In the genomic region with DNA sequence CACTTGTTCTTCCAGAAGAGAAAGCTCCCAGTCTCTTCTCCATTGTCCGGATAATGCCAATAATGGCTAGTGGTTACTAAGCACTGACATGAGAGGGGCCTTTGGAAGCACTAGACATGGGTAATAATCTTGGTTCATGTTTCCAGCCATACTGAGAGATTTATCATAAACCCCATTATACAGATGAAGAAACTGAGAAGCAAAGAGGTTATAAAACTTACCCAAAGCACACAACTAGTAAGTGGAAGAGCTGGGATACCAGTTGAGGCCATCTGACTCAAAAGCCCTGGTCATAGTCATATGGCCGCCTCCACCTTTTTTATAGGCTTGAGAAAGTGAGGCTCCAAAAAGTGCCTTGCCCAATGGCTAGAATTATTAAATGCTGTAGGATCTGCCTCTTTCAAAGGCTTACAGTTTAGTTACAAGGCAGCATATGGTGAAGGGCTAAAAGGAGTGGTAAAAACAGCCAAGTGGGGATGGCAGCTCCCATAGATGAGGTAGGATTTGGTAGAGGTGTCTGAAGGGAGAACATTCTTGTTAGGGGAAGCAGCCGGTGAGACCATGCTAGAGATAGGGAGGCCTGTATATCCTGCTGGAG, we compare ENCODE assay signal across 9 cellular contexts. TPM values are rescaled to one million over a fixed set of nuclear protein-coding genes. Genes with fewer than 3 reads are reported as not detected.
A peak's percentile ranks its signal among the peaks of the same experiment; 100 is the strongest.
DNase-seq lines count a peak whose midpoint lies in the region; FAIRE-seq and TF ChIP-seq lines count a peak whose summit lies in the region.
"Had no signal": no experiment of that assay in that cellular context is flagged by ENCODE, and none has a peak within 500 bp of the region (broad histone marks: within the 10 kb centered on the region; RNA-seq: fewer than 3 reads in every experiment).

No MANE protein-coding gene starts in this region.

- H2BK5ac ChIP-seq in mesendoderm (ENCODE audit: low read length), result no peak overlapping the region

- H2BK15ac ChIP-seq in mesendoderm (replicated peaks; ENCODE audit: low read depth), result no peak overlapping the region

- no peaks in the 10 kb centered on the region for H3K27me3 Mint-ChIP-seq in activated T-cell treated with anti-CD3 and anti-CD28 coated beads, Interleukin-2, amount 50 U/mL, for 24 hours

- H3K4me3 ChIP-seq in mammary epithelial cell (replicated peaks in 1 of 3; ENCODE audit: insufficient read depth in 1 of 3, low read depth in 2 of 3, low read length in 3 of 3) (peak overlapping the region in 1 of 3 experiments; percentile 63), mesendoderm (ENCODE audit: low read length) (no peak overlapping the region), tibial artery (peak overlapping the region; percentile 70 to 82)

- peak overlapping the region; percentile 71 for H3K4me3 Mint-ChIP-seq in activated T-cell treated with anti-CD3 and anti-CD28 coated beads, Interleukin-2, amount 50 U/mL, for 24 hours

- H3K4me2 ChIP-seq in mammary epithelial cell (ENCODE audit: insufficient read depth, low read depth, low read length) (peak overlapping the region; percentile 89), mesendoderm (ENCODE audit: low read length) (peak overlapping the region; percentile 29)

- WGBS in mammary epithelial cell (ENCODE audit: low coverage, missing lambda C conversion rate), result 83% methylated on average over 3 of the region's 3 CpGs
- WGBS in mesendoderm (ENCODE audit: extremely low coverage, insufficient coverage, low lambda C conversion rate), result no CpG with 5 or more reads among the region's 3 CpGs

- in situ Hi-C loops in mammary epithelial cell (cut with MboI; ENCODE audit: low sequenced_read_pairs in 2 of 2), result loop anchor here in 1 of 2 donors (5.0 kb wide), 1 partner anchor 71 kb away; no protein-coding TSS in a partner anchor

- H4K5ac ChIP-seq in mesendoderm (ENCODE audit: low read length), result no peak overlapping the region

- no TSS peak for BruUV-seq in mammary epithelial cell (replicated peaks; lab: Mats Ljungman, UMichigan)

- H3K4me1 Mint-ChIP-seq in activated T-cell treated with anti-CD3 and anti-CD28 coated beads, Interleukin-2, amount 50 U/mL, for 24 hours (ENCODE audit: low read depth), result peaks cover 49% of the 10 kb centered on the region

- H3K79me1 ChIP-seq in mesendoderm (ENCODE audit: low read length), result no peaks in the 10 kb centered on the region

- H3K27ac Mint-ChIP-seq in activated T-cell treated with anti-CD3 and anti-CD28 coated beads, Interleukin-2, amount 50 U/mL, for 24 hours, result peak overlapping the region; percentile 84

- intact Hi-C loops in mammary epithelial cell (cut with micrococcal nuclease), result no loop called here
- intact Hi-C loops in tibial artery (cut with DNase I; ENCODE audit: low total_unique reads), result loop anchor here (5.0 kb wide), 2 partner anchors 71 to 141 kb away; no protein-coding TSS in a partner anchor

- H3K9ac ChIP-seq in mammary epithelial cell (ENCODE audit: insufficient read depth, low read length) (no peak overlapping the region), mesendoderm (ENCODE audit: low read length) (no peak overlapping the region)

- H3K27me3 ChIP-seq in mammary epithelial cell (ENCODE audit: insufficient read depth, low read length) (no peaks in the 10 kb centered on the region), mesendoderm (ENCODE audit: insufficient read depth, low read length, poor library complexity) (peaks cover 7% of the 10 kb centered on the region), tibial artery (no peaks in the 10 kb centered on the region)

- H3K23ac ChIP-seq in mesendoderm (ENCODE audit: low read length), result no peak overlapping the region

- H4K20me1 ChIP-seq in mammary epithelial cell (ENCODE audit: insufficient read depth, low read length), result no peaks in the 10 kb centered on the region

- dilution Hi-C loops in mammary epithelial cell (cut with HindIII; ENCODE audit: low sequenced_read_pairs), result no loop called here

- H3K36me3 ChIP-seq in mammary epithelial cell (ENCODE audit: insufficient read depth, low read length), result no peaks in the 10 kb centered on the region
- H3K36me3 ChIP-seq in mesendoderm (ENCODE audit: control insufficient read depth, insufficient read depth, low read length), result no peaks in the 10 kb centered on the region
- no peaks in the 10 kb centered on the region for H3K36me3 ChIP-seq in tibial artery

- H2AK5ac ChIP-seq in mesendoderm (ENCODE audit: low read length), result no peak overlapping the region

- no peak overlapping the region for H2BK120ac ChIP-seq in mesendoderm (ENCODE audit: low read depth, low read length)

- no peak overlapping the region for H4K8ac ChIP-seq in mesendoderm (ENCODE audit: low read depth, low read length)

- H3K27ac ChIP-seq in mammary epithelial cell (ENCODE audit: insufficient read depth, low read depth, low read length), result no peak overlapping the region
- no peak overlapping the region for H3K27ac ChIP-seq in mesendoderm (ENCODE audit: low read depth, low read length)
- peak overlapping the region; percentile 97 for H3K27ac ChIP-seq in tibial artery

- peak overlapping the region; percentile 99 for H2AFZ ChIP-seq in mammary epithelial cell (ENCODE audit: low read depth, low read length)

- no peaks in the 10 kb centered on the region for H3K36me3 Mint-ChIP-seq in activated T-cell treated with anti-CD3 and anti-CD28 coated beads, Interleukin-2, amount 50 U/mL, for 24 hours (ENCODE audit: low read depth)

- H3K4ac ChIP-seq in mesendoderm (ENCODE audit: low read depth, low read length), result no peak overlapping the region

- H3K4me1 ChIP-seq in mammary epithelial cell (ENCODE audit: insufficient read depth, low read length) (peaks cover 34% of the 10 kb centered on the region), mesendoderm (ENCODE audit: control insufficient read depth, low read depth, low read length) (no peaks in the 10 kb centered on the region), tibial artery (peaks cover 0 to 44% (median 17%) of the 10 kb centered on the region in 4 donors)

- peak overlapping the region; percentile 94 for H3K56ac ChIP-seq in mesendoderm (ENCODE audit: low read length)

- no peak for FAIRE-seq in frontal cortex (lab: Jason Lieb, UNC)

- H3K9me3 ChIP-seq in mammary epithelial cell (replicated peaks; ENCODE audit: insufficient read depth, low read length) (no peaks in the 10 kb centered on the region), tibial artery (no peaks in the 10 kb centered on the region)

- TF ChIP-seq CTCF in mammary epithelial cell (conservative IDR thresholded peaks at IDR 0.05 in 1 of 2, IDR thresholded peaks at IDR 0.05 in 1 of 2; ENCODE audit: extremely low read depth in 1 of 2, insufficient read depth in 1 of 2, low read depth in 1 of 2, low read length in 2 of 2) (no peak), tibial artery (IDR thresholded peaks at IDR 0.05) (no peak)

- no peak overlapping the region for H3K18ac ChIP-seq in mesendoderm (ENCODE audit: low read length)

- DNase-seq in activated T-cell treated with anti-CD3 and anti-CD28 coated beads, Interleukin-2, amount 50 U/mL, for 24 hours, result no peak
- DNase-seq in activated T-cell treated with anti-CD3 and anti-CD28 coated beads, Interleukin-2, amount 50 U/mL, for 1 hour, result no peak
- DNase-seq in mammary epithelial cell, result no peak
- no peak for DNase-seq in mesendoderm
- DNase-seq in tibial artery, result no peak
- DNase-seq in frontal cortex (ENCODE audit: low spot score in 2 of 2), result no peak
- DNase-seq in NCI-H1417 treated with DMSO at 0.1 percent for 48 hours (lab: John Stamatoyannopoulos, UW), result no peak
- DNase-seq in stimulated activated CD4-positive, alpha-beta T cell treated with anti-CD3 and anti-CD28 coated beads, Interleukin-4, amount 100 ng/mL, for 4 hours, result no peak
- DNase-seq: NCI-H82 had no signal

- peaks cover 3% of the 10 kb centered on the region for H3K9me3 Mint-ChIP-seq in activated T-cell treated with anti-CD3 and anti-CD28 coated beads, Interleukin-2, amount 50 U/mL, for 24 hours

- CTCF ChIA-PET in mammary epithelial cell (lab: Charles Lee; ENCODE audit: low non-redundant PET), result no interaction called here

- H3K79me2 ChIP-seq in mammary epithelial cell (ENCODE audit: insufficient read depth, low read length), result no peaks in the 10 kb centered on the region
- H3K79me2 ChIP-seq in mesendoderm (ENCODE audit: control insufficient read depth, insufficient read depth, low read length), result no peaks in the 10 kb centered on the region

RNA-seq across cellular contexts. Expression of a gene that starts 1.0 kb away (rescaled TPM):
- 100 to 1,000 TPM; 148 to 150 TPM for total RNA-seq in mammary epithelial cell
- 71.8 TPM for polyA plus RNA-seq in mammary epithelial cell
- polyA minus RNA-seq in mammary epithelial cell, result 73.3 TPM
- 124 TPM for polyA plus RNA-seq in mesendoderm (2013, experiment 1 of 2)
- 124 TPM for polyA plus RNA-seq in mesendoderm (2013, experiment 2 of 2)
- 102 TPM for total RNA-seq in frontal cortex

Comparison
In these comparisons a context has a peak if more than half of its experiments do, and no peak if none do; other contexts are left out.
1. H3K27ac ChIP-seq: peak in tibial artery (2 of 2); none in mammary epithelial cell (single experiment) and mesendoderm (single experiment).